In genomic region chr2:28492276-28492675, GRCh38 we compare ENCODE assay signal across 27 cellular contexts.
"Had no signal": no experiment of that assay in that cellular context is flagged by ENCODE, and none has a peak within 500 bp of the region (broad histone marks: within the 10 kb centered on the region; RNA-seq: fewer than 3 reads in every experiment).

No MANE protein-coding gene starts in this region.

- ATAC-seq: activated CD8-positive, alpha-beta T cell treated with anti-CD3 and anti-CD28 coated beads, Interleukin-2, amount 10 ng/mL, durations not matched to agents 7 days and 5 days; activated naive CD4-positive, alpha-beta T cell treated with anti-CD3 and anti-CD28 coated beads, Interleukin-2, amount 50 U/mL, for 72 hours; activated T-cell treated with anti-CD3 and anti-CD28 coated beads, Interleukin-2, amount 50 U/mL, for 4 hours; Panc1 had no signal

- H3K27me3 ChIP-seq: adrenal gland, SJCRH30 had no signal

- H3K27ac ChIP-seq: adrenal gland, SJCRH30, SK-N-MC, WERI-Rb-1 had no signal

- H3K9me3 ChIP-seq: adrenal gland, SJCRH30 had no signal

- H3K4me1 ChIP-seq: adrenal gland, SJCRH30 had no signal

- H3K36me3 ChIP-seq: adrenal gland, SJCRH30, WERI-Rb-1 had no signal

- H3K4me3 ChIP-seq: adrenal gland, SJCRH30, SK-N-MC had no signal

- DNase-seq: activated CD4-positive, alpha-beta T cell treated with anti-CD3 and anti-CD28 coated beads, Interleukin-2, amount 10 ng/mL, durations not matched to agents 7 days and 5 days; activated CD4-positive, alpha-beta T cell treated with anti-CD3 and anti-CD28 coated beads, Interleukin-2, amount 50 U/mL, for 48 hours; activated CD4-positive, CD25-positive, alpha-beta regulatory T cell; activated CD8-positive, alpha-beta T cell treated with anti-CD3 and anti-CD28 coated beads, Interleukin-2, amount 10 ng/mL, durations not matched to agents 7 days and 5 days; activated gamma-delta T cell treated with Interleukin-2 at 50 U/mL for 16 hours; activated naive CD4-positive, alpha-beta T cell treated with anti-CD3 and anti-CD28 coated beads for 36 hours; activated T-cell treated with anti-CD3 and anti-CD28 coated beads, Interleukin-2, amount 50 U/mL, for 4 hours; adrenal gland; caudate nucleus; Kasumi-1; KG1; MM.1S; NCI-H1105; NCI-H1417 treated with DMSO at 0.1 percent for 48 hours; NCI-H187 treated with DMSO at 0.1 percent for 48 hours; NCI-H2081; NCI-H2171 treated with DMSO at 0.1 percent for 48 hours; NCI-H2227 treated with DMSO at 0.1 percent for 48 hours; NCI-H446; NCI-H510A treated with DMSO at 0.1 percent for 48 hours; SHP77; T1000; WERI-Rb-1 had no signal
